ENCODE assay signal across 22 cellular contexts in the genomic region with DNA sequence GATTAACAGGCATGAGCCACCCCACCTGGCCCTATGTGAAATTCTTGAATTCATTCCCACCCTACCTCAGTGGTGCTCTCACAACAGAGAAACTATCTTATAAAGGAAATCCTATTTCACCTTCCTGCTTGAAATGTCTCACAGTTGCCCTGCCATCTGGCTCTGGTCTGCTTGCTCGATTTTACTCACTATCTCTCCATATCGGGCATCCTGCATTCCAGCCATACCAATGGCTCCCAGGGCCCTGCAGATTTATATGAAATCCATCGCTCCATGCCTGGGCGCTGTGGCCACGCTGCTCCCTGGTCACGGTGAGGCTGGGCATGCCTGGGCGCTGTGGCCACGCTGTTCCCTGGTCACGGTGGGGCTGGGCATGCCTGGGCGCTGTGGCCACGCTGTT. TPM values are rescaled to one million over a fixed set of nuclear protein-coding genes. Genes with fewer than 3 reads are reported as not detected.
A peak's percentile ranks its signal among the peaks of the same experiment; 100 is the strongest.
DNase-seq lines count a peak whose midpoint lies in the region; ATAC-seq and TF ChIP-seq lines count a peak whose summit lies in the region.
"Had no signal": no experiment of that assay in that cellular context is flagged by ENCODE, and none has a peak within 500 bp of the region (broad histone marks: within the 10 kb centered on the region; RNA-seq: fewer than 3 reads in every experiment).

No MANE protein-coding gene starts in this region.

- peak overlapping the region; percentile 55; the same call in 1 of the 2 replicates for H2AFZ ChIP-seq in SK-N-SH (ENCODE audit: low read depth)

- no peak overlapping the region; a peak in 1 of 4 replicates for H3K27ac ChIP-seq in SK-N-SH (ENCODE audit: low read depth in 2 of 2, low read length in 1 of 2)
- H3K27ac ChIP-seq: BLaER1 treated with 17β-estradiol and CSF1 and Interleukin-3, amounts not matched to agents 10 nM and 100 nM; upper lobe of left lung had no signal

- no peak for ATAC-seq in HG02759 (IDR thresholded peaks at IDR 0.05; ENCODE audit: unreplicated experiment)

- no peaks in the 10 kb centered on the region for H3K27me3 ChIP-seq in SK-N-SH (ENCODE audit: insufficient read depth)
- H3K27me3 ChIP-seq: BLaER1 treated with 17β-estradiol and CSF1 and Interleukin-3, amounts not matched to agents 10 nM and 100 nM; stomach; upper lobe of left lung had no signal

- H3K9me3 ChIP-seq in SK-N-SH, result no peaks in the 10 kb centered on the region
- H3K9me3 ChIP-seq: BLaER1 treated with 17β-estradiol and CSF1 and Interleukin-3, amounts not matched to agents 10 nM and 100 nM; stomach; upper lobe of left lung had no signal

- no peaks in the 10 kb centered on the region for H3K9me3 Mint-ChIP-seq in mesothelial cell of epicardium
- H3K9me3 Mint-ChIP-seq: activated B cell treated with CpG ODN at 0.5 μM for 24 hours had no signal

- H3K9ac ChIP-seq in SK-N-SH, result no peak overlapping the region
- H3K9ac ChIP-seq: BLaER1 treated with 17β-estradiol and CSF1 and Interleukin-3, amounts not matched to agents 10 nM and 100 nM had no signal

- peak overlapping the region; percentile 31 for H3K27ac Mint-ChIP-seq in mesothelial cell of epicardium
- H3K27ac Mint-ChIP-seq: activated B cell treated with CpG ODN at 0.5 μM for 24 hours had no signal

- peaks cover 10 to 17% of the 10 kb centered on the region in 2 experiments; a peak in 2 of 4 replicates for H3K4me1 ChIP-seq in SK-N-SH (ENCODE audit: control insufficient read depth in 1 of 2, insufficient read depth in 2 of 2, low read depth in 1 of 2, low read length in 1 of 2)

- TF ChIP-seq CTCF in SK-N-SH (IDR thresholded peaks at IDR 0.05) (no peak), mesothelial cell of epicardium (IDR thresholded peaks at IDR 0.05; ENCODE audit: unreplicated experiment) (no peak)

- H3K79me2 ChIP-seq in SK-N-SH (ENCODE audit: insufficient read depth), result no peaks in the 10 kb centered on the region

- CTCF ChIA-PET in SK-N-SH (lab: Yijun Ruan, JAX), result no interaction called here

- POLR2A ChIA-PET in SK-N-SH (lab: Yijun Ruan, JAX), result no interaction called here

- DNase-seq in A172 (ENCODE audit: low spot score) (peak; percentile 38), SK-N-SH (no peak), glomerular visceral epithelial cell (ENCODE audit: extremely low spot score) (peak; percentile 12), mesothelial cell of epicardium (ENCODE audit: low spot score in 2 of 2, unreplicated experiment in 2 of 2) (no peak), activated gamma-delta T cell (lab: John Stamatoyannopoulos, UW) (no peak), NCI-H82 (lab: John Stamatoyannopoulos, UW) (no peak), NCI-H128 (lab: John Stamatoyannopoulos, UW; ENCODE audit: unreplicated experiment) (no peak)
- DNase-seq: activated B cell treated with CpG ODN at 0.5 μM for 24 hours; activated CD4-positive, alpha-beta T cell treated with anti-CD3 and anti-CD28 coated beads, Interleukin-2, amount 50 U/mL, for 48 hours; activated CD8-positive, alpha-beta memory T cell treated with anti-CD3 and anti-CD28 coated beads, Interleukin-2, amount 50 U/mL, for 48 hours; DND-41; hypothalamus; naive B cell; NCI-H1417 treated with DMSO at 0.1 percent for 48 hours; NCI-H510A; nucleus accumbens; stomach; upper lobe of left lung had no signal

- no peak overlapping the region for H3K4me2 ChIP-seq in SK-N-SH
- H3K4me2 ChIP-seq: BLaER1 treated with 17β-estradiol and CSF1 and Interleukin-3, amounts not matched to agents 10 nM and 100 nM had no signal

- no peaks in the 10 kb centered on the region for H3K36me3 Mint-ChIP-seq in mesothelial cell of epicardium
- H3K36me3 Mint-ChIP-seq: naive B cell had no signal

- H3K4me3 Mint-ChIP-seq in mesothelial cell of epicardium, result no peak overlapping the region
- H3K4me3 Mint-ChIP-seq: activated B cell treated with CpG ODN at 0.5 μM for 24 hours, naive B cell had no signal

- H3K36me3 ChIP-seq in SK-N-SH (replicated peaks in 1 of 2; ENCODE audit: control insufficient read depth in 1 of 2, insufficient read depth in 2 of 2, low read length in 1 of 2), result no peaks in the 10 kb centered on the region
- H3K36me3 ChIP-seq: BLaER1 treated with 17β-estradiol and CSF1 and Interleukin-3, amounts not matched to agents 10 nM and 100 nM; stomach; upper lobe of left lung had no signal

- WGBS in SK-N-SH (ENCODE audit: low lambda C conversion rate), result 71% methylated on average over 9 of the region's 11 CpGs

- no peaks in the 10 kb centered on the region for H4K20me1 ChIP-seq in SK-N-SH (ENCODE audit: insufficient read depth)
- H4K20me1 ChIP-seq: BLaER1 treated with 17β-estradiol and CSF1 and Interleukin-3, amounts not matched to agents 10 nM and 100 nM had no signal

- peaks cover 54% of the 10 kb centered on the region for H3K4me1 Mint-ChIP-seq in mesothelial cell of epicardium
- H3K4me1 Mint-ChIP-seq: activated B cell treated with CpG ODN at 0.5 μM for 24 hours, naive B cell had no signal

- H3K9me2 ChIP-seq in SK-N-SH, result no peaks in the 10 kb centered on the region

- H3F3A ChIP-seq in SK-N-SH (replicated peaks; ENCODE audit: insufficient read depth), result no peaks in the 10 kb centered on the region

- TF ChIP-seq RAD21 in SK-N-SH (IDR thresholded peaks at IDR 0.05; ENCODE audit: low read length), result no peak

- TF ChIP-seq EP300 in SK-N-SH (IDR thresholded peaks at IDR 0.05; ENCODE audit: borderline replicate concordance in 1 of 2, low read depth in 1 of 2, low read length in 1 of 2), result no peak

- H3K4me3 ChIP-seq in SK-N-SH (ENCODE audit: low read depth in 2 of 2, low read length in 1 of 2), result no peak overlapping the region
- H3K4me3 ChIP-seq: BLaER1 treated with 17β-estradiol and CSF1 and Interleukin-3, amounts not matched to agents 10 nM and 100 nM; lung; stomach; upper lobe of left lung had no signal

- H3K27me3 Mint-ChIP-seq in mesothelial cell of epicardium (ENCODE audit: low read depth), result peaks cover 3% of the 10 kb centered on the region

TF ChIP-seq in SK-N-SH, 30 proteins besides CTCF, POLR2A, EP300 and RAD21:
- TF ChIP-seq TCF12 (IDR thresholded peaks at IDR 0.05), result peak; percentile 65
- no peak for TF ChIP-seq ELF1 (IDR thresholded peaks at IDR 0.05)
TF ChIP-seq in SK-N-SH: peak in this region for 1.

RNA-seq across cellular contexts. Expression of gene SORBS2, which starts 15.8 kb away (rescaled TPM):
- 9.3 and 14.2 TPM in 2 replicates for total RNA-seq in A172 (2014; rRNA removed; shearing (Covaris generic))
- polyA plus RNA-seq in SK-N-SH (2012; rRNA removed), result 2.5 and 3.1 TPM in 2 replicates
- polyA plus RNA-seq in SK-N-SH (2012; cell fraction: cytosol; rRNA removed), result 1.5 and 2.4 TPM in 2 replicates
- polyA plus RNA-seq in SK-N-SH (2012; cell fraction: nucleus; rRNA removed), result 3.8 and 4.7 TPM in 2 replicates
- total RNA-seq in mesothelial cell of epicardium, result 9.2 to 11.0 TPM (median 10.1 TPM) in 3 replicates
- total RNA-seq: A673, activated B cell treated with CpG ODN at 0.5 μM for 24 hours had no signal

Comparison
In these comparisons a context has a peak if more than half of its experiments do, and no peak if none do; other contexts are left out.
1. DNase-seq: peak in A172 (single experiment) and glomerular visceral epithelial cell (single experiment); none in SK-N-SH (single experiment), mesothelial cell of epicardium (0 of 2), activated gamma-delta T cell (single experiment), NCI-H82 (single experiment) and NCI-H128 (single experiment).